ENCODE assay signal across 8 cellular contexts in genomic region chr1:156591181-156591431, GRCh38. TPM values are rescaled to one million over a fixed set of nuclear protein-coding genes. Genes with fewer than 3 reads are reported as not detected.
DNase-seq lines count a peak whose midpoint lies in the region; ATAC-seq and TF ChIP-seq lines count a peak whose summit lies in the region.

No MANE protein-coding gene starts in this region.

- CTCF ChIA-PET in activated CD8-positive, alpha-beta T cell treated with anti-CD3 and anti-CD28 coated beads for 36 hours (lab: Charles Lee), result interaction anchor here (1.0 to 5.8 kb wide), 11 partner anchors 8 to 110 kb away, joined by 3 to 24 read pairs (median 6); partner anchors contain the start of genes GPATCH4 and MEF2D

- intact Hi-C loops in activated CD8-positive, alpha-beta T cell treated with anti-CD3 and anti-CD28 coated beads for 36 hours (cut with micrococcal nuclease), result no loop called here

- peak overlapping the region; percentile 83 to 87 for H3K4me3 Mint-ChIP-seq in activated T-cell treated with anti-CD3 and anti-CD28 coated beads, Interleukin-2, amount 50 U/mL, for 72 hours
- H3K4me3 Mint-ChIP-seq in activated CD8-positive, alpha-beta T cell treated with anti-CD3 and anti-CD28 coated beads for 36 hours, result peak overlapping the region; percentile 77

- H3K4me3 ChIP-seq in iPS-18c (ENCODE audit: insufficient read depth, low read depth, low read length), result peak overlapping the region; percentile 89

- ATAC-seq in activated T-cell treated with anti-CD3 and anti-CD28 coated beads, Interleukin-2, amount 50 U/mL, for 72 hours (replicated peaks in 1 of 2), result peak in 1 of 2 donors; percentile 11
- ATAC-seq in activated CD8-positive, alpha-beta T cell treated with anti-CD3 and anti-CD28 coated beads for 36 hours, result peak; percentile 41

- peaks cover 24% of the 10 kb centered on the region for H3K4me1 Mint-ChIP-seq in activated T-cell treated with anti-CD3 and anti-CD28 coated beads, Interleukin-2, amount 50 U/mL, for 72 hours (ENCODE audit: low read depth)
- peaks cover 30% of the 10 kb centered on the region for H3K4me1 Mint-ChIP-seq in activated CD8-positive, alpha-beta T cell treated with anti-CD3 and anti-CD28 coated beads for 36 hours (ENCODE audit: low read depth)

- no peaks in the 10 kb centered on the region for H3K27me3 Mint-ChIP-seq in activated T-cell treated with anti-CD3 and anti-CD28 coated beads, Interleukin-2, amount 50 U/mL, for 72 hours (ENCODE audit: low read depth)
- H3K27me3 Mint-ChIP-seq in activated CD8-positive, alpha-beta T cell treated with anti-CD3 and anti-CD28 coated beads for 36 hours, result no peaks in the 10 kb centered on the region

- peaks cover 4 to 7% of the 10 kb centered on the region in 2 donors for H3K36me3 Mint-ChIP-seq in activated T-cell treated with anti-CD3 and anti-CD28 coated beads, Interleukin-2, amount 50 U/mL, for 72 hours (ENCODE audit: insufficient read depth in 2 of 2)
- H3K36me3 Mint-ChIP-seq in activated CD8-positive, alpha-beta T cell treated with anti-CD3 and anti-CD28 coated beads for 36 hours (ENCODE audit: low read depth), result peaks cover 26% of the 10 kb centered on the region

- POLR2A ChIA-PET in activated CD8-positive, alpha-beta T cell treated with anti-CD3 and anti-CD28 coated beads for 36 hours (lab: Charles Lee), result interaction anchor here (0.8 to 5.2 kb wide), 18 partner anchors 9 to 141 kb away, joined by 3 to 66 read pairs (median 5); partner anchors contain the start of genes GPATCH4, MEF2D and TTC24

- peak overlapping the region; percentile 92 for H3K27ac Mint-ChIP-seq in activated T-cell treated with anti-CD3 and anti-CD28 coated beads, Interleukin-2, amount 50 U/mL, for 72 hours
- peak overlapping the region; percentile 87 for H3K27ac Mint-ChIP-seq in activated CD8-positive, alpha-beta T cell treated with anti-CD3 and anti-CD28 coated beads for 36 hours

- H3K9me3 ChIP-seq in iPS-18c (ENCODE audit: control insufficient read depth, insufficient read depth, low read length), result no peaks in the 10 kb centered on the region

- TF ChIP-seq CTCF in activated CD8-positive, alpha-beta T cell treated with anti-CD3 and anti-CD28 coated beads for 36 hours (IDR thresholded peaks at IDR 0.05), result no peak

- peak overlapping the region; percentile 78 for H3K27ac ChIP-seq in temporal lobe (ENCODE audit: low read depth, low read length)

- no peaks in the 10 kb centered on the region for H3K9me3 Mint-ChIP-seq in activated T-cell treated with anti-CD3 and anti-CD28 coated beads, Interleukin-2, amount 50 U/mL, for 72 hours
- H3K9me3 Mint-ChIP-seq in activated CD8-positive, alpha-beta T cell treated with anti-CD3 and anti-CD28 coated beads for 36 hours, result no peaks in the 10 kb centered on the region

- DNase-seq in activated T-cell treated with anti-CD3 and anti-CD28 coated beads, Interleukin-2, amount 50 U/mL, for 72 hours, result no peak
- DNase-seq in activated T-cell treated with anti-CD3 and anti-CD28 coated beads, Interleukin-2, amount 50 U/mL, for 48 hours, result no peak
- peak; percentile 37 for DNase-seq in activated CD8-positive, alpha-beta T cell treated with anti-CD3 and anti-CD28 coated beads for 36 hours
- no peak for DNase-seq in SKM-1 (lab: John Stamatoyannopoulos, UW; ENCODE audit: unreplicated experiment)
- no peak for DNase-seq in GF-D8 (lab: John Stamatoyannopoulos, UW)
- DNase-seq in NCI-H2196 treated with DMSO at 0.1 percent for 48 hours (lab: John Stamatoyannopoulos, UW; ENCODE audit: unreplicated experiment), result no peak

RNA-seq across cellular contexts. Expression of gene NAXE, which starts 0.5 kb away (rescaled TPM):
- total RNA-seq in activated T-cell treated with anti-CD3 and anti-CD28 coated beads, Interleukin-2, amount 50 U/mL, for 72 hours, result 10 to 100 TPM; 48.3 to 57.3 TPM
- 10 to 100 TPM; 65.4 to 68.6 TPM for total RNA-seq in activated CD8-positive, alpha-beta T cell treated with anti-CD3 and anti-CD28 coated beads for 36 hours
- 24.8 TPM for total RNA-seq in temporal lobe

RNA-seq across cellular contexts. Expression of gene GPATCH4, which starts 10.2 kb away (rescaled TPM):
- total RNA-seq in activated T-cell treated with anti-CD3 and anti-CD28 coated beads, Interleukin-2, amount 50 U/mL, for 72 hours, result 10 to 100 TPM; 25.6 to 31.6 TPM
- 10 to 100 TPM; 50.7 to 51.0 TPM for total RNA-seq in activated CD8-positive, alpha-beta T cell treated with anti-CD3 and anti-CD28 coated beads for 36 hours
- total RNA-seq in temporal lobe, result 5.4 TPM

RNA-seq across cellular contexts. Expression of gene TTC24, which starts 11.6 kb away (rescaled TPM):
- 10 to 100 TPM; 14.7 to 17.4 TPM for total RNA-seq in activated T-cell treated with anti-CD3 and anti-CD28 coated beads, Interleukin-2, amount 50 U/mL, for 72 hours
- total RNA-seq in activated CD8-positive, alpha-beta T cell treated with anti-CD3 and anti-CD28 coated beads for 36 hours, result 10 to 100 TPM; 19.8 to 20.2 TPM
- not detected for total RNA-seq in temporal lobe

RNA-seq across cellular contexts. Expression of gene IQGAP3, which starts 18.7 kb away (rescaled TPM):
- 10 to 100 TPM; 13.6 to 22.5 TPM for total RNA-seq in activated T-cell treated with anti-CD3 and anti-CD28 coated beads, Interleukin-2, amount 50 U/mL, for 72 hours
- 10 to 100 TPM; 14.4 to 14.9 TPM for total RNA-seq in activated CD8-positive, alpha-beta T cell treated with anti-CD3 and anti-CD28 coated beads for 36 hours
- 0.98 TPM for total RNA-seq in temporal lobe

RNA-seq across cellular contexts. Expression of gene HAPLN2, which starts 28.1 kb away (rescaled TPM):
- under 1 TPM; 0.22 to 1.00 TPM for total RNA-seq in activated T-cell treated with anti-CD3 and anti-CD28 coated beads, Interleukin-2, amount 50 U/mL, for 72 hours
- not detected for total RNA-seq in activated CD8-positive, alpha-beta T cell treated with anti-CD3 and anti-CD28 coated beads for 36 hours
- 0.98 TPM for total RNA-seq in temporal lobe

Comparison
In these comparisons a context has a peak if more than half of its experiments do, and no peak if none do; other contexts are left out.
1. RNA of gene TTC24, which starts 11.6 kb away (total RNA-seq): 19.8 to 20.2 TPM in activated CD8-positive, alpha-beta T cell treated with anti-CD3 and anti-CD28 coated beads for 36 hours and 14.7 to 17.4 TPM in activated T-cell treated with anti-CD3 and anti-CD28 coated beads, Interleukin-2, amount 50 U/mL, for 72 hours; not detected in temporal lobe (single experiment); every median in the first group is over 10 times any median in the second.